Comparison of ENCODE assay signal across 28 cellular contexts in the genomic region with DNA sequence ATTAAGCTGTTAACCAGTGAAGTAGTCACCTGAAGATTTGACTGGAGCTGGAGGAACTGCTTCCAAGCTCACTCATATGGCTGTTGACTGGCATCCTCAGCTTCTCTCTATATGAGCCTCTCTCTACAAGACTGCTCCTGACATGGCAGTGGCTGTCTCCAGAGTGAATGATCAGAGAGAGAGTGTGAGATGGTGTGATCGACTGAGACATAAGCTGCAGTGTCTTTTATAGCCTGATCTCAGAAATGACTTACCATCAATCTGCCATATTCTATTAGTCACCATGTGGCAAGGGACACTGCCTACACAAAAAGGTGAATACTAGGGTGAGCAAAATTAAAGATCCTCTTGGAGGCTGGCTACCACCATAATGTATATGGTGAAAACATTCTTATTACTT.
"Had no signal": no experiment of that assay in that cellular context is flagged by ENCODE, and none has a peak within 500 bp of the region (broad histone marks: within the 10 kb centered on the region; RNA-seq: fewer than 3 reads in every experiment).

No MANE protein-coding gene starts in this region.

- DNase-seq: activated B cell treated with CpG ODN at 0.5 μM for 24 hours; activated CD4-positive, alpha-beta memory T cell treated with anti-CD3 and anti-CD28 coated beads for 36 hours; activated CD4-positive, alpha-beta T cell treated with anti-CD3 and anti-CD28 coated beads for 4 hours; activated CD8-positive, alpha-beta memory T cell treated with anti-CD3 and anti-CD28 coated beads for 24 hours; activated gamma-delta T cell treated with Interleukin-2 at 50 U/mL for 16 hours; activated naive CD4-positive, alpha-beta T cell treated with anti-CD3 and anti-CD28 coated beads for 36 hours; adrenal gland; amygdala; aorta; body of pancreas; caudate nucleus; cortex of kidney; dermis blood vessel endothelial cell; effector CD4-positive, alpha-beta T cell; effector memory CD8-positive, alpha-beta T cell; erythroblast; foreskin keratinocyte; gastrocnemius medialis; glutamatergic neuron; heart left ventricle; SK-N-SH; T-helper 1 cell; T-helper 17 cell; T1000; WERI-Rb-1 had no signal

- H3K36me3 Mint-ChIP-seq: activated CD4-positive, alpha-beta memory T cell treated with anti-CD3 and anti-CD28 coated beads for 36 hours; activated naive CD4-positive, alpha-beta T cell treated with anti-CD3 and anti-CD28 coated beads, Interleukin-2, amount 50 U/mL, for 24 hours had no signal

- H3K27ac Mint-ChIP-seq: activated B cell treated with CpG ODN at 0.5 μM for 24 hours; activated CD4-positive, alpha-beta memory T cell treated with anti-CD3 and anti-CD28 coated beads for 36 hours; activated naive CD4-positive, alpha-beta T cell treated with anti-CD3 and anti-CD28 coated beads for 36 hours; activated naive CD4-positive, alpha-beta T cell treated with anti-CD3 and anti-CD28 coated beads, Interleukin-2, amount 50 U/mL, for 24 hours; activated T-helper 1 cell treated with anti-CD3 and anti-CD28 coated beads, Interleukin-12 subunit alpha, Interleukin-12 subunit beta, Interleukin-2, Interleukin-4 antibody, amounts not matched to agents 30 ng/mL and 10 ng/mL and 1 ng/mL, durations not matched to agents 14 hours and 24 hours and 36 hours; effector memory CD8-positive, alpha-beta T cell; T-helper 17 cell; T-helper 2 cell treated with Interferon-gamma antibody and Interleukin-4, amounts not matched to agents 5 μg/mL and 100 μg/mL, for 36 hours had no signal

- H3K4me1 Mint-ChIP-seq: activated B cell treated with CpG ODN at 0.5 μM for 24 hours had no signal

- H3K27me3 Mint-ChIP-seq: activated CD4-positive, alpha-beta memory T cell treated with anti-CD3 and anti-CD28 coated beads for 36 hours; activated naive CD4-positive, alpha-beta T cell treated with anti-CD3 and anti-CD28 coated beads, Interleukin-2, amount 50 U/mL, for 24 hours; effector memory CD8-positive, alpha-beta T cell; T-helper 17 cell had no signal

- H3K4me3 Mint-ChIP-seq: activated B cell treated with CpG ODN at 0.5 μM for 24 hours; activated CD4-positive, alpha-beta memory T cell treated with anti-CD3 and anti-CD28 coated beads for 36 hours; activated naive CD4-positive, alpha-beta T cell treated with anti-CD3 and anti-CD28 coated beads for 36 hours; activated naive CD4-positive, alpha-beta T cell treated with anti-CD3 and anti-CD28 coated beads, Interleukin-2, amount 50 U/mL, for 24 hours; activated T-helper 1 cell treated with anti-CD3 and anti-CD28 coated beads, Interleukin-12 subunit alpha, Interleukin-12 subunit beta, Interleukin-2, Interleukin-4 antibody, amounts not matched to agents 30 ng/mL and 10 ng/mL and 1 ng/mL, durations not matched to agents 14 hours and 24 hours and 36 hours; effector memory CD8-positive, alpha-beta T cell; T-helper 17 cell; T-helper 2 cell treated with Interferon-gamma antibody and Interleukin-4, amounts not matched to agents 5 μg/mL and 100 μg/mL, for 36 hours had no signal

- H3K9me3 Mint-ChIP-seq: activated B cell treated with CpG ODN at 0.5 μM for 24 hours; activated CD4-positive, alpha-beta memory T cell treated with anti-CD3 and anti-CD28 coated beads for 36 hours; activated naive CD4-positive, alpha-beta T cell treated with anti-CD3 and anti-CD28 coated beads for 36 hours; activated naive CD4-positive, alpha-beta T cell treated with anti-CD3 and anti-CD28 coated beads, Interleukin-2, amount 50 U/mL, for 24 hours; activated T-helper 1 cell treated with anti-CD3 and anti-CD28 coated beads, Interleukin-12 subunit alpha, Interleukin-12 subunit beta, Interleukin-2, Interleukin-4 antibody, amounts not matched to agents 30 ng/mL and 10 ng/mL and 1 ng/mL, durations not matched to agents 14 hours and 24 hours and 36 hours; effector memory CD8-positive, alpha-beta T cell; T-helper 2 cell treated with Interferon-gamma antibody and Interleukin-4, amounts not matched to agents 5 μg/mL and 100 μg/mL, for 36 hours had no signal

- ATAC-seq: body of pancreas; effector memory CD8-positive, alpha-beta T cell; foreskin keratinocyte; gastrocnemius medialis; heart left ventricle; T-helper 17 cell had no signal
